ENCODE assay signal across 8 cellular contexts in the genomic region with DNA sequence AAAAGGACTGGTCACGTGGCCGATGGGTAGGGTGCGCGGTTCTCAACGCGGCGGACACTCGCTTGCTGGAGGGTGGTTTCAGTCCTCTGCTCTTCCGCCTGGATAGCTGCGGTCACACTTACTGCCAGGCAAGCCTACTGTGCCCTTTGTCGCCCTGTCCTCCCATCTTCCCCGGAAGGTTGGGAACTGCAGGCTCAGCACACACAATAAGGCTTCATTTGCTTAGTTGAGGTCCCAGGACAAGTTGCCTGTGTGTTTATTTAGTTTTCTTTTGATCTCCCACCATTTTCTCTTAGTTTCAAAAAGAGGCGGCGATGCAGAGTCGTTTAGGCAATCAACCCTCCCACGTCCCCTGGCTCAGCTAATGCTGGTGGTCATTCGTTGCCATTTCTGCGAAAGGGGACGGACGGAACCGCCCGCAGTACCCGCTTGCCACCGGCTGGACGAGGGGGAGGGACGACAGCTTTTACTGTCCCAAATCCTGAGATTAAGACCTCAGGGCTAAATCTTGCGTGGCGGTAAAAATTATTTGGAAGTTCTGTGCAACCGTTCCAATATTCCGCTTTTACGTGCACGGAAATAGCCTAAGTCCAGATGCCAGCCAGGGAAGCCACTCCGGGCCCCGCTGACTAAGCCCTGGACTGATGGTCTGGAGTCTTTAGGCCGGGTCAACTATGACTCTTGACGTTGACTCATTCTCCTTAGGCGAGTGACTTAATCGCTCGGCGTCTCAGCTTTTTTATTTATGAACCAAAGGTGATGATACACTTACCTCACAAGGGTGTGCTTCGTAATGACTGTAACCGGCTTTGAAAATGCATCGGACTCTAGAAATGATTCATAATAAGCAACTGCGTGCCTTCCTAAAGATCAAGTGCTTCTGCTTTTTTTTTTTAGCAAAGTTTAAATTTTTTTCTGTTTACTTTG. TPM values are rescaled to one million over a fixed set of nuclear protein-coding genes. Genes with fewer than 3 reads are reported as not detected.
DNase-seq lines count a peak whose midpoint lies in the region; ATAC-seq and TF ChIP-seq lines count a peak whose summit lies in the region.

No MANE protein-coding gene starts in this region.

- no peak for TF ChIP-seq CTCF in OCI-LY3 (IDR thresholded peaks at IDR 0.05; ENCODE audit: low read depth, low read length)
- TF ChIP-seq CTCF in esophagus muscularis mucosa (IDR thresholded peaks at IDR 0.05) = peak in 2 of 3 experiments; percentile 17 to 43

- no peak for TF ChIP-seq EP300 in esophagus muscularis mucosa (IDR thresholded peaks at IDR 0.05)

- POLR2A ChIA-PET in naive thymus-derived CD8-positive, alpha-beta T cell (lab: Charles Lee) = interaction anchor here (0.6 to 2.8 kb wide), 17 partner anchors 9 to 978 kb away, joined by 3 to 34 read pairs (median 5); partner anchors contain the start of genes ADH5, METAP1, RAP1GDS1 and TSPAN5

- peak overlapping the region; percentile 98 for H3K9ac ChIP-seq in OCI-LY3 (ENCODE audit: low read length)

- H3K27ac ChIP-seq in OCI-LY3 (ENCODE audit: low read length) (peak overlapping the region; percentile 95), esophagus muscularis mucosa (replicated peaks in 1 of 4) (peak overlapping the region; percentile 92 to 97 (median 94))

- H3K4me1 Mint-ChIP-seq in naive thymus-derived CD8-positive, alpha-beta T cell = peaks cover 8 to 50% (median 32%) of the 10 kb centered on the region in 4 donors

- TF ChIP-seq POLR2A in esophagus muscularis mucosa (IDR thresholded peaks at IDR 0.05; ENCODE audit: low read depth) = peak; percentile 22

- H3K36me3 ChIP-seq in OCI-LY3 (replicated peaks; ENCODE audit: low read depth, low read length) (peaks cover 23% of the 10 kb centered on the region), esophagus muscularis mucosa (peaks cover 0 to 8% (median 0%) of the 10 kb centered on the region in 4 donors)

- no peaks in the 10 kb centered on the region for H3K27me3 ChIP-seq in OCI-LY3 (ENCODE audit: low read depth, low read length)
- H3K27me3 ChIP-seq in esophagus muscularis mucosa = no peaks in the 10 kb centered on the region

- peak overlapping the region; percentile 69 for H2AFZ ChIP-seq in OCI-LY3 (ENCODE audit: low read depth, low read length)

- H3K9me3 Mint-ChIP-seq in naive thymus-derived CD8-positive, alpha-beta T cell = no peaks in the 10 kb centered on the region

- peak overlapping the region; percentile 92 to 99 (median 96) for H3K27ac Mint-ChIP-seq in naive thymus-derived CD8-positive, alpha-beta T cell

- no peaks in the 10 kb centered on the region for H3K9me3 ChIP-seq in OCI-LY3 (ENCODE audit: insufficient read depth, low read length)
- no peaks in the 10 kb centered on the region for H3K9me3 ChIP-seq in esophagus muscularis mucosa

- H3K4me3 ChIP-seq in OCI-LY3 (ENCODE audit: low read length) (peak overlapping the region; percentile 91), esophagus muscularis mucosa (peak overlapping the region; percentile 96 to 99 (median 97))

- peaks cover 51% of the 10 kb centered on the region for H3K79me2 ChIP-seq in OCI-LY3 (ENCODE audit: low read length)

- H4K20me1 ChIP-seq in OCI-LY3 (ENCODE audit: insufficient read depth, low read length) = peaks cover 30% of the 10 kb centered on the region

- ATAC-seq in HG03025 (IDR thresholded peaks at IDR 0.05; ENCODE audit: low FRiP score, unreplicated experiment) = peak; percentile 32
- ATAC-seq in naive thymus-derived CD8-positive, alpha-beta T cell = peak in 1 of 2 donors; percentile 23
- peak; percentile 69 for ATAC-seq in stimulated activated naive CD8-positive, alpha-beta T cell treated with anti-CD3 and anti-CD28 coated beads, Interleukin-15, Interleukin-2, amounts not matched to agents 100 U/mL and 50 U/mL, for 24 hours

- intact Hi-C loops in esophagus muscularis mucosa (cut with DNase I) = loop anchor here (10.0 kb wide), 2 partner anchors 265 to 535 kb away; no protein-coding TSS in a partner anchor

- 8% methylated on average over 44 of the region's 44 CpGs for WGBS in esophagus muscularis mucosa

- peak overlapping the region; percentile 87 for H3K4me2 ChIP-seq in OCI-LY3 (ENCODE audit: low read length)

- DNase-seq in NCI-H82 (lab: John Stamatoyannopoulos, UW) (peak; percentile 68), NCI-H82 treated with DMSO at 0.1 percent for 48 hours (lab: John Stamatoyannopoulos, UW; ENCODE audit: unreplicated experiment) (no peak), esophagus muscularis mucosa (ENCODE audit: extremely low spot score) (peak; percentile 92)
- DNase-seq in activated T-cell treated with anti-CD3 and anti-CD28 coated beads, Interleukin-2, amount 50 U/mL, for 1 hour = peak; percentile 58
- peak in 5 of 10 donors; percentile 5 to 63 (median 25) for DNase-seq in naive thymus-derived CD8-positive, alpha-beta T cell
- peak; percentile 59 for DNase-seq in stimulated activated naive CD8-positive, alpha-beta T cell treated with anti-CD3 and anti-CD28 coated beads, Interleukin-15, Interleukin-2, amounts not matched to agents 100 U/mL and 50 U/mL, for 24 hours

- H3K4me1 ChIP-seq in OCI-LY3 (ENCODE audit: low read length) (peaks cover 26% of the 10 kb centered on the region), esophagus muscularis mucosa (peaks cover 10 to 37% (median 25%) of the 10 kb centered on the region in 4 donors)

- H3K27me3 Mint-ChIP-seq in naive thymus-derived CD8-positive, alpha-beta T cell = peaks cover 0 to 7% (median 0%) of the 10 kb centered on the region in 5 donors

- peaks cover 0 to 16% (median 3%) of the 10 kb centered on the region in 3 donors for H3K36me3 Mint-ChIP-seq in naive thymus-derived CD8-positive, alpha-beta T cell

- peak overlapping the region; percentile 91 to 100 (median 98) for H3K4me3 Mint-ChIP-seq in naive thymus-derived CD8-positive, alpha-beta T cell

RNA-seq across cellular contexts. Expression of gene EIF4E, which starts 0.7 kb away (rescaled TPM):
- 10 to 100 TPM; 67.7 to 84.3 (median 76.5) TPM for total RNA-seq in esophagus muscularis mucosa
- 10 to 100 TPM; 54.6 to 75.7 TPM for total RNA-seq in naive thymus-derived CD8-positive, alpha-beta T cell
- 10 to 100 TPM; 51.5 to 68.3 (median 62.7) TPM for polyA plus RNA-seq in naive thymus-derived CD8-positive, alpha-beta T cell
